Comparison of ENCODE assay signal across 13 cellular contexts in the genomic region with DNA sequence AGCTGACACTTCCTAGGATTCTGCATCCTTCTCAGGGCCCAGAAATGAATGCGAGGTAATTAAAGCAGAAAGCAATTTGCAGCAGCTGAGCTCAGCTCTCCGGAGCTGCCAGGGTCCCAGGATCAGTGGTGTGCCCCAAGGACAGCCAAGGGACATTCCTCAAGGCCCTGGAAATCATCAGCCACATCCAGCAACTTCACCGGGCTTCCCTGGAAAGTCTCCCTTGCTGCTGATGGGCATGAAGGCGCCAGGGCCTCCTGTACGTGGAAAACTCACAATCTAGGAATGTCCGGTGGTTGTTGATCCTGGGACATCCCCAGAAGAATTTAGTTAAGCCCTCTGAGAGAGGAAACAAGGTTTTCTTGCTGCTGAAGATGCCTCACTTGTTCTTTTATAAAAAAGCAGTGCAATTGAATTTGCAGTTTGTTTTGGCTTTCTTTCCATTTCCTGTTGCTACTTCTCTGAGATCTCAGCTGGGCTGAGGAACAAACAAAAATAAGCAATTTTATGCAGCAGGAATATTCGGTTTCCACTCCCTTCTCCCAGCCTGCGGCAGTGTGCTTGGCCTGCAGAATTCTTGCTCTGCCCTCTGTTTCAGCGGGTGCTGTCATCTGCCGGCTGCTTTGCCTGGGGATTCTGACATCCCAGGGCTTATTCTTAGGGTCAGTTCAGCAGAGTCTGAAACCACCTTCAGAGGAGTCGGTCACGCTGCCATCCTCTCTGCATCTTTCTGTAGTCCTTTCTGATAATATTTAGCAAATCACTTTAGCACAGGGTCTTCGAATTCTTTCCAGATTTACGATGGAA.
DNase-seq lines count a peak whose midpoint lies in the region; ATAC-seq and TF ChIP-seq lines count a peak whose summit lies in the region.
"Had no signal": no experiment of that assay in that cellular context is flagged by ENCODE, and none has a peak within 500 bp of the region (broad histone marks: within the 10 kb centered on the region; RNA-seq: fewer than 3 reads in every experiment).

No MANE protein-coding gene starts in this region.

- no peaks in the 10 kb centered on the region for H3K9me3 ChIP-seq in CD4-positive, alpha-beta T cell (ENCODE audit: control insufficient read depth, low read length)
- no peaks in the 10 kb centered on the region for H3K9me3 ChIP-seq in gastroesophageal sphincter
- H3K9me3 ChIP-seq: lower lobe of right lung, SJCRH30 had no signal

- H3K27ac Mint-ChIP-seq in CD4-positive, alpha-beta T cell, result peak overlapping the region; percentile 20
- H3K27ac Mint-ChIP-seq in WTC11 (peak overlapping the region; percentile 43), osteocyte (ENCODE audit: unreplicated experiment) (peak overlapping the region; percentile 81)
- H3K27ac Mint-ChIP-seq: activated CD4-positive, alpha-beta memory T cell treated with anti-CD3 and anti-CD28 coated beads, Interleukin-2, amount 10 ng/mL, durations not matched to agents 7 days and 5 days; IgD-negative memory B cell; stimulated activated naive B cell treated with anti-CD40 and anti-IgM and Interleukin-4, amounts not matched to agents 10 μg/mL and 1 μg/mL and 100 μg/mL, for 72 hours had no signal

- H3K27ac ChIP-seq in CD4-positive, alpha-beta T cell (ENCODE audit: low read depth, low read length), result no peak overlapping the region
- H3K27ac ChIP-seq in gastroesophageal sphincter, result peak overlapping the region in 3 of 4 donors; percentile 34 to 55 (median 38)
- H3K27ac ChIP-seq: lower lobe of right lung, SJCRH30 had no signal

- no peaks in the 10 kb centered on the region for H3K27me3 Mint-ChIP-seq in CD4-positive, alpha-beta T cell
- H3K27me3 Mint-ChIP-seq in WTC11 (ENCODE audit: low read depth), result no peaks in the 10 kb centered on the region
- H3K27me3 Mint-ChIP-seq in osteocyte (ENCODE audit: unreplicated experiment), result no peaks in the 10 kb centered on the region
- H3K27me3 Mint-ChIP-seq: activated CD4-positive, alpha-beta memory T cell treated with anti-CD3 and anti-CD28 coated beads, Interleukin-2, amount 10 ng/mL, durations not matched to agents 7 days and 5 days had no signal

- TF ChIP-seq POLR2A in gastroesophageal sphincter (IDR thresholded peaks at IDR 0.05), result no peak

- peaks cover 3 to 78% of the 10 kb centered on the region in 2 donors for H3K36me3 ChIP-seq in gastroesophageal sphincter
- H3K36me3 ChIP-seq: SJCRH30 had no signal

- H3K36me3 Mint-ChIP-seq in CD4-positive, alpha-beta T cell (ENCODE audit: low read depth), result peaks cover 43% of the 10 kb centered on the region
- H3K36me3 Mint-ChIP-seq in WTC11 (peaks cover 5% of the 10 kb centered on the region; the same call in 1 of the 2 replicates), osteocyte (ENCODE audit: unreplicated experiment) (no peaks in the 10 kb centered on the region)
- H3K36me3 Mint-ChIP-seq: stimulated activated naive B cell treated with anti-CD40 and anti-IgM and Interleukin-4, amounts not matched to agents 10 μg/mL and 1 μg/mL and 100 μg/mL, for 72 hours had no signal

- H3K4me1 Mint-ChIP-seq in CD4-positive, alpha-beta T cell (ENCODE audit: low read depth), result peaks cover 4% of the 10 kb centered on the region
- peaks cover 40% of the 10 kb centered on the region for H3K4me1 Mint-ChIP-seq in WTC11
- H3K4me1 Mint-ChIP-seq in osteocyte (ENCODE audit: unreplicated experiment), result peaks cover 43% of the 10 kb centered on the region
- H3K4me1 Mint-ChIP-seq: activated CD4-positive, alpha-beta memory T cell treated with anti-CD3 and anti-CD28 coated beads, Interleukin-2, amount 10 ng/mL, durations not matched to agents 7 days and 5 days; stimulated activated naive B cell treated with anti-CD40 and anti-IgM and Interleukin-4, amounts not matched to agents 10 μg/mL and 1 μg/mL and 100 μg/mL, for 72 hours had no signal

- H3K9me3 Mint-ChIP-seq in CD4-positive, alpha-beta T cell, result no peaks in the 10 kb centered on the region
- peaks cover 6% of the 10 kb centered on the region for H3K9me3 Mint-ChIP-seq in WTC11
- no peaks in the 10 kb centered on the region for H3K9me3 Mint-ChIP-seq in osteocyte (ENCODE audit: unreplicated experiment)
- H3K9me3 Mint-ChIP-seq: activated CD4-positive, alpha-beta memory T cell treated with anti-CD3 and anti-CD28 coated beads, Interleukin-2, amount 10 ng/mL, durations not matched to agents 7 days and 5 days; stimulated activated naive B cell treated with anti-CD40 and anti-IgM and Interleukin-4, amounts not matched to agents 10 μg/mL and 1 μg/mL and 100 μg/mL, for 72 hours had no signal

- H3K4me3 Mint-ChIP-seq in CD4-positive, alpha-beta T cell, result no peak overlapping the region
- H3K4me3 Mint-ChIP-seq in WTC11 (no peak overlapping the region), osteocyte (ENCODE audit: unreplicated experiment) (peak overlapping the region; percentile 44)
- H3K4me3 Mint-ChIP-seq: activated CD4-positive, alpha-beta memory T cell treated with anti-CD3 and anti-CD28 coated beads, Interleukin-2, amount 10 ng/mL, durations not matched to agents 7 days and 5 days; IgD-negative memory B cell; stimulated activated naive B cell treated with anti-CD40 and anti-IgM and Interleukin-4, amounts not matched to agents 10 μg/mL and 1 μg/mL and 100 μg/mL, for 72 hours had no signal

- intact Hi-C loops in CD4-positive, alpha-beta T cell (cut with DNase I, micrococcal nuclease), result loop anchor here (5.0 to 10.0 kb wide), 2 partner anchors 65 to 82 kb away; no protein-coding TSS in a partner anchor

- no peak overlapping the region for H3K4me3 ChIP-seq in gastroesophageal sphincter
- H3K4me3 ChIP-seq: lower lobe of right lung, SJCRH30 had no signal

- POLR2A ChIA-PET in CD4-positive, alpha-beta T cell (lab: Charles Lee), result no interaction called here
- POLR2A ChIA-PET in WTC11 (lab: Charles Lee), result no interaction called here

- no peak for ATAC-seq in CD4-positive, alpha-beta T cell (ENCODE audit: poor library complexity)
- ATAC-seq in WTC11, result no peak
- no peak for ATAC-seq in gastroesophageal sphincter
- no peak for ATAC-seq in HG02852 (IDR thresholded peaks at IDR 0.05; ENCODE audit: unreplicated experiment)
- ATAC-seq in GM21390 (IDR thresholded peaks at IDR 0.05; ENCODE audit: unreplicated experiment), result no peak
- ATAC-seq in GM19328 (IDR thresholded peaks at IDR 0.05; ENCODE audit: unreplicated experiment), result no peak
- no peak for ATAC-seq in GM18498 (IDR thresholded peaks at IDR 0.05; ENCODE audit: unreplicated experiment)
- ATAC-seq: lower lobe of right lung; stimulated activated naive B cell treated with anti-CD40 and anti-IgM and Interleukin-4, amounts not matched to agents 10 μg/mL and 1 μg/mL and 100 μg/mL, for 72 hours had no signal

- CTCF ChIA-PET in CD4-positive, alpha-beta T cell (lab: Charles Lee), result no interaction called here
- CTCF ChIA-PET in WTC11 (lab: Charles Lee), result interaction anchor here (0.7 to 1.8 kb wide), 3 partner anchors 62 to 96 kb away, joined by 4 to 7 read pairs (median 4); a partner anchor contains a TSS

- no peaks in the 10 kb centered on the region for H3K27me3 ChIP-seq in CD4-positive, alpha-beta T cell (ENCODE audit: control insufficient read depth, insufficient read depth, low read length)
- no peaks in the 10 kb centered on the region for H3K27me3 ChIP-seq in gastroesophageal sphincter
- H3K27me3 ChIP-seq: SJCRH30 had no signal

- peaks cover 0 to 19% (median 10%) of the 10 kb centered on the region in 3 donors for H3K4me1 ChIP-seq in gastroesophageal sphincter
- H3K4me1 ChIP-seq: SJCRH30 had no signal

- DNase-seq in CD4-positive, alpha-beta T cell, result no peak
- no peak for DNase-seq in WTC11 (ENCODE audit: low spot score)
- DNase-seq in osteocyte (ENCODE audit: extremely low spot score, unreplicated experiment), result no peak
- DNase-seq: activated CD4-positive, alpha-beta memory T cell treated with anti-CD3 and anti-CD28 coated beads, Interleukin-2, amount 10 ng/mL, durations not matched to agents 7 days and 5 days; lower lobe of right lung; SJCRH30; stimulated activated naive B cell treated with anti-CD40 and anti-IgM and Interleukin-4, amounts not matched to agents 10 μg/mL and 1 μg/mL and 100 μg/mL, for 72 hours had no signal

- no peak for TF ChIP-seq EP300 in gastroesophageal sphincter (IDR thresholded peaks at IDR 0.05)

- TF ChIP-seq CTCF in CD4-positive, alpha-beta T cell (IDR thresholded peaks at IDR 0.05), result no peak
- TF ChIP-seq CTCF in WTC11 (IDR thresholded peaks at IDR 0.05) (no peak), gastroesophageal sphincter (IDR thresholded peaks at IDR 0.05) (peak in 1 of 4 experiments; percentile 14), osteocyte (IDR thresholded peaks at IDR 0.05) (peak; percentile 36)

- WGBS in gastroesophageal sphincter (ENCODE audit: low coverage in 1 of 2), 2 donors, result 39 to 62% methylated on average over 8 to 9 of the region's 14 CpGs

TF ChIP-seq in WTC11, 78 proteins besides CTCF, POLR2A, EP300 and RAD21 (continues in another document):
- TF ChIP-seq ETV6 (CRISPR knock-in tag; IDR thresholded peaks at IDR 0.05) (no peak), ZNF396 (CRISPR knock-in tag; IDR thresholded peaks at IDR 0.05; ENCODE audit: borderline replicate concordance) (no peak)
- TF ChIP-seq, protein P1, sequence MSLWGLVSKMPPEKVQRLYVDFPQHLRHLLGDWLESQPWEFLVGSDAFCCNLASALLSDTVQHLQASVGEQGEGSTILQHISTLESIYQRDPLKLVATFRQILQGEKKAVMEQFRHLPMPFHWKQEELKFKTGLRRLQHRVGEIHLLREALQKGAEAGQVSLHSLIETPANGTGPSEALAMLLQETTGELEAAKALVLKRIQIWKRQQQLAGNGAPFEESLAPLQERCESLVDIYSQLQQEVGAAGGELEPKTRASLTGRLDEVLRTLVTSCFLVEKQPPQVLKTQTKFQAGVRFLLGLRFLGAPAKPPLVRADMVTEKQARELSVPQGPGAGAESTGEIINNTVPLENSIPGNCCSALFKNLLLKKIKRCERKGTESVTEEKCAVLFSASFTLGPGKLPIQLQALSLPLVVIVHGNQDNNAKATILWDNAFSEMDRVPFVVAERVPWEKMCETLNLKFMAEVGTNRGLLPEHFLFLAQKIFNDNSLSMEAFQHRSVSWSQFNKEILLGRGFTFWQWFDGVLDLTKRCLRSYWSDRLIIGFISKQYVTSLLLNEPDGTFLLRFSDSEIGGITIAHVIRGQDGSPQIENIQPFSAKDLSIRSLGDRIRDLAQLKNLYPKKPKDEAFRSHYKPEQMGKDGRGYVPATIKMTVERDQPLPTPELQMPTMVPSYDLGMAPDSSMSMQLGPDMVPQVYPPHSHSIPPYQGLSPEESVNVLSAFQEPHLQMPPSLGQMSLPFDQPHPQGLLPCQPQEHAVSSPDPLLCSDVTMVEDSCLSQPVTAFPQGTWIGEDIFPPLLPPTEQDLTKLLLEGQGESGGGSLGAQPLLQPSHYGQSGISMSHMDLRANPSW (CRISPR knock-in tag; conservative IDR thresholded peaks at IDR 0.05; ENCODE audit: low read depth), result no peak

Comparison
In these comparisons a context has a peak if more than half of its experiments do, and no peak if none do; other contexts are left out.
1. H3K27ac Mint-ChIP-seq: peak in every context shown above with its lines; median percentile 81 in osteocyte; 43 in WTC11; 20 in CD4-positive, alpha-beta T cell.